In the genomic region with DNA sequence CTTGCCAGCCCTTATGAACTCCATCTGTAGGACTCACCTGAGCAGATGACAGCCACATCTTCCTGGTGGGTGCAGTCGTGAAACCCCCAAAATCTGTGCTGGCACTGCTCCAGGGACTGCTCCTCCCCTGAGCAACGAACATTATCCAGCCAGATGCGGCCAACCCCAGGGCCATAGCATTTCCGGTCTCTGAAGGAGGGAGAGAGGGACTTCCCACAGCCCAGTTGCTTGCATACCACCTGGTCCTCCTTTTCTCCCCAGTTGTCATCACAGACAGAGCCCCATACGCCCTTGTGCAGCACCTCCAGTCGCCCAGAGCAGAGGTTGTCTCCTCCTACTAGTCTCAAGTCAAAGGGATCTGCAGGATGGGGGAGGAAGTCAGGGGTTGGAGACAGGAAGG, we compare ENCODE assay signal across 17 cellular contexts. TPM values are rescaled to one million over a fixed set of nuclear protein-coding genes. Genes with fewer than 3 reads are reported as not detected.
DNase-seq lines count a peak whose midpoint lies in the region; ATAC-seq and TF ChIP-seq lines count a peak whose summit lies in the region.
"Had no signal": no experiment of that assay in that cellular context is flagged by ENCODE, and none has a peak within 500 bp of the region (broad histone marks: within the 10 kb centered on the region; RNA-seq: fewer than 3 reads in every experiment).

No MANE protein-coding gene starts in this region.

- TF ChIP-seq CTCF in GM13977 (IDR thresholded peaks at IDR 0.05; ENCODE audit: extremely low read depth, insufficient read depth, missing control alignments) (no peak), activated B cell treated with CpG ODN at 0.5 μM for 24 hours (IDR thresholded peaks at IDR 0.05) (no peak)

- intact Hi-C loops in activated B cell treated with CpG ODN at 0.5 μM for 24 hours (cut with micrococcal nuclease) = loop anchor here (2.0 kb wide), 1 partner anchor 16 kb away; no protein-coding TSS in a partner anchor

- peak overlapping the region; percentile 79 for H3K27ac Mint-ChIP-seq in activated B cell treated with CpG ODN at 0.5 μM for 24 hours
- H3K27ac Mint-ChIP-seq: H9 had no signal

- ATAC-seq in HG03571 (IDR thresholded peaks at IDR 0.05; ENCODE audit: unreplicated experiment) (peak; percentile 49), activated B cell treated with CpG ODN at 0.5 μM for 24 hours (ENCODE audit: low read depth) (peak; percentile 64), HG03097 (IDR thresholded peaks at IDR 0.05; ENCODE audit: low FRiP score, unreplicated experiment) (no peak)
- ATAC-seq: Right ventricle myocardium inferior, SK-N-SH treated with all-trans-retinoic acid at 6 μM for 48 hours had no signal

- H3K9me3 Mint-ChIP-seq in activated B cell treated with CpG ODN at 0.5 μM for 24 hours = no peaks in the 10 kb centered on the region
- H3K9me3 Mint-ChIP-seq: H9 had no signal

- H3K36me3 Mint-ChIP-seq in activated B cell treated with CpG ODN at 0.5 μM for 24 hours (ENCODE audit: low read depth) = no peaks in the 10 kb centered on the region
- H3K36me3 Mint-ChIP-seq: CD8-positive, alpha-beta memory T cell had no signal

- DNase-seq in GM13977 (ENCODE audit: low spot score) (peak; percentile 55), activated B cell treated with CpG ODN at 0.5 μM for 24 hours (no peak), hepatic stellate cell (ENCODE audit: low spot score) (no peak), AG08396 (ENCODE audit: low spot score) (no peak), NCI-H187 (lab: John Stamatoyannopoulos, UW) (no peak)
- DNase-seq: CD8-positive, alpha-beta memory T cell; DND-41; GF-D8; H9; KBM-7; NCI-H1092; NCI-H446 had no signal

- H3K4me1 Mint-ChIP-seq in activated B cell treated with CpG ODN at 0.5 μM for 24 hours = peaks cover 53% of the 10 kb centered on the region
- H3K4me1 Mint-ChIP-seq: CD8-positive, alpha-beta memory T cell; H9 had no signal

- peak overlapping the region; percentile 76 for H3K4me3 Mint-ChIP-seq in activated B cell treated with CpG ODN at 0.5 μM for 24 hours
- H3K4me3 Mint-ChIP-seq: H9 had no signal

- in situ Hi-C loops in GM13977 (cut with MboI; ENCODE audit: low pct_unique_long_range_greater_than_20kb, low sequenced_read_pairs, unreplicated experiment) = no loop called here

- H3K27me3 Mint-ChIP-seq in activated B cell treated with CpG ODN at 0.5 μM for 24 hours = no peaks in the 10 kb centered on the region

- POLR2A ChIA-PET in activated B cell treated with CpG ODN at 0.5 μM for 24 hours (lab: Charles Lee) = interaction anchor here (1.8 kb wide), 1 partner anchor 16 kb away, joined by 4 read pairs; no protein-coding TSS in a partner anchor

- CTCF ChIA-PET in activated B cell treated with CpG ODN at 0.5 μM for 24 hours (lab: Charles Lee) = no interaction called here

RNA-seq across cellular contexts. Expression of gene CD5L, which starts 8.5 kb away (rescaled TPM):
- total RNA-seq in activated B cell treated with CpG ODN at 0.5 μM for 24 hours = 0.20 TPM in 1 of 2 replicates, not detected in the other
- total RNA-seq: CD8-positive, alpha-beta memory T cell; H9; T-helper 2 cell treated with Interferon-gamma antibody and Interleukin-4, amounts not matched to agents 100 ng/mL and 5 ng/mL, for 36 hours had no signal

RNA-seq across cellular contexts. Expression of gene FCRL1, which starts 13.2 kb away (rescaled TPM):
- total RNA-seq in activated B cell treated with CpG ODN at 0.5 μM for 24 hours = 111 and 138 TPM in 2 replicates
- total RNA-seq: CD8-positive, alpha-beta memory T cell; H9; Right ventricle myocardium inferior had no signal

RNA-seq across cellular contexts. Expression of gene FCRL2, which starts 56.2 kb away (rescaled TPM):
- total RNA-seq in activated B cell treated with CpG ODN at 0.5 μM for 24 hours = 48.0 and 51.6 TPM in 2 replicates
- total RNA-seq: CD8-positive, alpha-beta memory T cell; H9; Right ventricle myocardium inferior; T-helper 2 cell treated with Interferon-gamma antibody and Interleukin-4, amounts not matched to agents 100 ng/mL and 5 ng/mL, for 36 hours had no signal
